23 cellular contexts compared by ENCODE assay signal in the genomic region with DNA sequence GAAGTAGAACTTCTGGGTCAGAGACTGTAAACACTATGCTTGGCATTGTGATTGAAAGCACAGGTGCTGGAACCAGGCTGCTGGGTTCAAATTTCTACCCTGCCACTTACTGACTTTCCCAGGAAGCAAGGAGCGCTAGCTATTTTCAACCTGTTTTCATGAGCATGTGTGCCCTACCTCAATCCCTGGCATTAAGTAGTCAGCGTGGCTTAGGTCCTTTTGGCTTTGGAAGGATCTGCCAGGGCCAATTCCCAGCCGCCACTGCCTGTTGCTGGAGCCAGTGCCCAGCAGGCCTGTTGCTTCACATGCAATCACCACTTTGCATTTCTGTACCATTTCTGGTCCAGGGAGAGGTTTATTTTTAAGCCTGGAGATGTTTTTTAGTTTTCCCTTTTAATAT.
DNase-seq lines count a peak whose midpoint lies in the region; ATAC-seq, FAIRE-seq and TF ChIP-seq lines count a peak whose summit lies in the region.
"Had no signal": no experiment of that assay in that cellular context is flagged by ENCODE, and none has a peak within 500 bp of the region (broad histone marks: within the 10 kb centered on the region; RNA-seq: fewer than 3 reads in every experiment).

No MANE protein-coding gene starts in this region.

- no peak overlapping the region for H4K91ac ChIP-seq in H1 (replicated peaks; ENCODE audit: insufficient read length, low read length)

- H3K9ac ChIP-seq in H1 (replicated peaks in 1 of 4; ENCODE audit: extremely low read depth in 1 of 4, low read depth in 3 of 4, low read length in 3 of 4) = no peak overlapping the region
- H3K9ac ChIP-seq: BLaER1 had no signal

- H3K9me3 Mint-ChIP-seq in HFFc6 = no peaks in the 10 kb centered on the region

- TF ChIP-seq CTCF in H1 (IDR thresholded peaks at IDR 0.05; ENCODE audit: control extremely low read depth in 1 of 3, insufficient read depth in 1 of 3, low read depth in 1 of 3, low read length in 3 of 3) (no peak), gastrocnemius medialis (IDR thresholded peaks at IDR 0.05 in 4 of 5, conservative IDR thresholded peaks at IDR 0.05 in 1 of 5) (no peak), HFFc6 (IDR thresholded peaks at IDR 0.05) (no peak), uterus (IDR thresholded peaks at IDR 0.05) (no peak)

- H3K56ac ChIP-seq in H1 (replicated peaks; ENCODE audit: insufficient read length, low read depth, low read length) = no peak overlapping the region

- no peak overlapping the region for H3K4me2 ChIP-seq in H1 (ENCODE audit: insufficient read depth in 1 of 2, low read depth in 2 of 2, low read length in 2 of 2)
- H3K4me2 ChIP-seq: BLaER1 had no signal

- 89% methylated on average over 3 of the region's 3 CpGs; no CpG with 5 or more reads in 1 of the 2 experiments for WGBS in H1 (ENCODE audit: extremely low coverage in 1 of 2, insufficient coverage in 1 of 2, insufficient read length in 1 of 2, insufficient replicate concordance in 2 of 2, low coverage in 1 of 2, low lambda C conversion rate in 2 of 2, missing lambda C conversion rate in 1 of 2), 2 experiments

- H3K27ac Mint-ChIP-seq in HFFc6 = no peak overlapping the region
- H3K27ac Mint-ChIP-seq: B cell; CD4-positive, CD25-positive, alpha-beta regulatory T cell; CD8-positive, alpha-beta T cell had no signal

- H3K4me1 ChIP-seq in H1 (replicated peaks in 1 of 4; ENCODE audit: control insufficient read depth in 3 of 4, insufficient read depth in 4 of 4, low read length in 3 of 4) = peaks cover 0 to 5% (median 0%) of the 10 kb centered on the region in 4 experiments; a peak in 1 of 7 replicates
- peaks cover 0 to 16% of the 10 kb centered on the region in 2 donors for H3K4me1 ChIP-seq in gastrocnemius medialis
- H3K4me1 ChIP-seq in uterus = no peaks in the 10 kb centered on the region
- H3K4me1 ChIP-seq: BLaER1, Caco-2 had no signal

- H4K20me1 ChIP-seq in H1 (replicated peaks in 1 of 2; ENCODE audit: control insufficient read depth in 1 of 2, insufficient read depth in 2 of 2, low read length in 2 of 2) = no peaks in the 10 kb centered on the region
- H4K20me1 ChIP-seq: BLaER1 had no signal

- no peaks in the 10 kb centered on the region for H3K23me2 ChIP-seq in H1 (ENCODE audit: low read depth, low read length)

- H2AK5ac ChIP-seq in H1 (ENCODE audit: low read depth, low read length) = no peak overlapping the region

- H3K36me3 Mint-ChIP-seq in HFFc6 (ENCODE audit: low read depth) = peaks cover 9% of the 10 kb centered on the region
- H3K36me3 Mint-ChIP-seq: CD4-positive, CD25-positive, alpha-beta regulatory T cell; CD8-positive, alpha-beta T cell had no signal

- H3K27me3 ChIP-seq in H1 (replicated peaks in 1 of 4; ENCODE audit: control insufficient read depth in 3 of 4, extremely low read depth in 1 of 4, insufficient read depth in 3 of 4, low read length in 3 of 4) = no peaks in the 10 kb centered on the region
- no peaks in the 10 kb centered on the region for H3K27me3 ChIP-seq in gastrocnemius medialis
- no peaks in the 10 kb centered on the region for H3K27me3 ChIP-seq in uterus
- H3K27me3 ChIP-seq: BLaER1 had no signal

- peaks cover 5% of the 10 kb centered on the region for H3K4me1 Mint-ChIP-seq in HFFc6 (ENCODE audit: low read depth)
- H3K4me1 Mint-ChIP-seq: B cell; CD4-positive, CD25-positive, alpha-beta regulatory T cell had no signal

- H3K79me1 ChIP-seq in H1 (ENCODE audit: low read depth, low read length) = no peaks in the 10 kb centered on the region

- FAIRE-seq in H1 (lab: Jason Lieb, UNC) = no peak
- FAIRE-seq: A204.1, GM12878 had no signal

- H3K18ac ChIP-seq in H1 (ENCODE audit: extremely low read depth, low read length) = no peak overlapping the region

- DNase-seq in G401 (ENCODE audit: low spot score) (peak; percentile 98), cerebellar cortex (ENCODE audit: low spot score) (peak; percentile 98), H1 (ENCODE audit: low read depth in 1 of 2, low spot score in 2 of 2) (no peak), gastrocnemius medialis (peak; percentile 44 to 69), HFFc6 (no peak), uterus (no peak)
- DNase-seq: Caco-2; CD4-positive, CD25-positive, alpha-beta regulatory T cell; CD8-positive, alpha-beta T cell; DMS153; DND-41; GDM1; GOT3; H7; HCEC 1CT had no signal

- no peak overlapping the region for H4K5ac ChIP-seq in H1 (ENCODE audit: insufficient read length, low read depth, low read length)

- no peak overlapping the region for H3K23ac ChIP-seq in H1 (ENCODE audit: insufficient read length)

- H3K4me3 Mint-ChIP-seq in HFFc6 = no peak overlapping the region
- H3K4me3 Mint-ChIP-seq: B cell; CD4-positive, CD25-positive, alpha-beta regulatory T cell; CD8-positive, alpha-beta T cell had no signal

- H3K14ac ChIP-seq in H1 (ENCODE audit: insufficient read length) = no peak overlapping the region

- no peak overlapping the region for H3K27ac ChIP-seq in H1 (ENCODE audit: low read depth, low read length)
- peak overlapping the region; percentile 21 to 66 (median 56) for H3K27ac ChIP-seq in gastrocnemius medialis
- no peak overlapping the region for H3K27ac ChIP-seq in uterus
- H3K27ac ChIP-seq: 22Rv1, BLaER1, C4-2B had no signal

- H2BK120ac ChIP-seq in H1 (replicated peaks; ENCODE audit: low read depth, low read length) = no peak overlapping the region

- H2AFZ ChIP-seq in H1 (ENCODE audit: low read length) = no peak overlapping the region

- no peaks in the 10 kb centered on the region for H3K36me3 ChIP-seq in H1 (ENCODE audit: control insufficient read depth in 2 of 4, insufficient read depth in 4 of 4, low read length in 3 of 4)
- H3K36me3 ChIP-seq in gastrocnemius medialis = no peaks in the 10 kb centered on the region
- H3K36me3 ChIP-seq in uterus = no peaks in the 10 kb centered on the region
- H3K36me3 ChIP-seq: BLaER1 had no signal

- TF ChIP-seq POLR2A in H1 (IDR thresholded peaks at IDR 0.05; ENCODE audit: control extremely low read depth in 1 of 2, low read depth in 2 of 2, low read length in 2 of 2) (no peak), gastrocnemius medialis (IDR thresholded peaks at IDR 0.05) (no peak), uterus (IDR thresholded peaks at IDR 0.05) (no peak)

- POLR2A ChIA-PET in H1 (lab: Charles Lee; ENCODE audit: partially characterized antibody) = no interaction called here

- H4K8ac ChIP-seq in H1 (ENCODE audit: extremely low read depth, insufficient read depth, low read length) = peak overlapping the region; percentile 14; the same call in 1 of the 2 replicates

- in situ Hi-C loops in G401 (cut with HindIII; ENCODE audit: low sequenced_read_pairs) (no loop called here), gastrocnemius medialis (cut with MboI; ENCODE audit: low sequenced_read_pairs in 4 of 4) (no loop called here)

- H3K79me2 ChIP-seq in H1 (ENCODE audit: control insufficient read depth in 1 of 2, insufficient read depth in 2 of 2, low read length in 2 of 2) = no peaks in the 10 kb centered on the region

- CTCF ChIA-PET in H1 (lab: Charles Lee; ENCODE audit: partially characterized antibody) = no interaction called here

- no peak overlapping the region for H2BK5ac ChIP-seq in H1 (ENCODE audit: low read depth, low read length)

- H3K27me3 Mint-ChIP-seq in HFFc6 (ENCODE audit: insufficient read depth) = 0 out of 2 replicates have a peak, but pooled peaks cover under 1% of the 10 kb centered on the region
- H3K27me3 Mint-ChIP-seq: B cell; CD4-positive, CD25-positive, alpha-beta regulatory T cell had no signal

- H3K4ac ChIP-seq in H1 (replicated peaks; ENCODE audit: insufficient read length, low read depth, low read length) = no peak overlapping the region

- no peak for TF ChIP-seq RAD21 in H1 (IDR thresholded peaks at IDR 0.05 in 1 of 2, conservative IDR thresholded peaks at IDR 0.05 in 1 of 2; ENCODE audit: low read depth in 2 of 2, low read length in 2 of 2)

- H2BK12ac ChIP-seq in H1 (ENCODE audit: low read depth, low read length) = no peak overlapping the region

- intact Hi-C loops in gastrocnemius medialis (cut with DNase I; ENCODE audit: low total_unique reads) (no loop called here), uterus (cut with DNase I; ENCODE audit: low total_unique reads) (no loop called here)

- H2BK20ac ChIP-seq in H1 (ENCODE audit: low read length) = no peak overlapping the region

- no peak for TF ChIP-seq EP300 in H1 (IDR thresholded peaks at IDR 0.05; ENCODE audit: borderline replicate concordance in 1 of 2, low read depth in 2 of 2, low read length in 2 of 2)

- no peak overlapping the region for H2BK15ac ChIP-seq in H1 (ENCODE audit: low read length)

- ATAC-seq in gastrocnemius medialis = peak; percentile 97 to 98
- no peak for ATAC-seq in HG02610 (IDR thresholded peaks at IDR 0.05; ENCODE audit: unreplicated experiment)
- no peak for ATAC-seq in esophagus mucosa
- ATAC-seq: CD8-positive, alpha-beta T cell; GM12878 had no signal

- H3K9me3 ChIP-seq in H1 (ENCODE audit: insufficient read depth in 2 of 2, low read depth in 1 of 2, low read length in 1 of 2) = no peaks in the 10 kb centered on the region
- H3K9me3 ChIP-seq in gastrocnemius medialis = no peaks in the 10 kb centered on the region
- no peaks in the 10 kb centered on the region for H3K9me3 ChIP-seq in uterus
- H3K9me3 ChIP-seq: BLaER1, Caco-2 had no signal

- H3K4me3 ChIP-seq in H1 (ENCODE audit: extremely low read depth in 1 of 4, insufficient read depth in 2 of 4, low read depth in 3 of 4, low read length in 4 of 4) = no peak overlapping the region
- no peak overlapping the region for H3K4me3 ChIP-seq in gastrocnemius medialis
- H3K4me3 ChIP-seq in uterus = no peak overlapping the region
- H3K4me3 ChIP-seq: BLaER1, GM12878 had no signal

TF ChIP-seq in H1, 55 proteins besides CTCF, POLR2A, EP300 and RAD21:
- TF ChIP-seq YY1 (IDR thresholded peaks at IDR 0.05; ENCODE audit: low read depth, low read length) = no peak
- no peak for TF ChIP-seq TEAD4 (IDR thresholded peaks at IDR 0.05; ENCODE audit: low read depth, low read length)
- TF ChIP-seq TCF12 (IDR thresholded peaks at IDR 0.05; ENCODE audit: low read depth, low read length) = no peak
- no peak for TF ChIP-seq FOSL1 (IDR thresholded peaks at IDR 0.05; ENCODE audit: insufficient read depth, low read depth, low read length)
- no peak for TF ChIP-seq RFX5 (IDR thresholded peaks at IDR 0.05; ENCODE audit: borderline replicate concordance, low read depth, low read length)
- no peak for TF ChIP-seq POLR2AphosphoS5 (IDR thresholded peaks at IDR 0.05; ENCODE audit: low read depth, low read length)
- TF ChIP-seq BRCA1 (IDR thresholded peaks at IDR 0.05; ENCODE audit: low read depth, low read length) = no peak
- no peak for TF ChIP-seq PHF8 (conservative IDR thresholded peaks at IDR 0.05; ENCODE audit: low read depth, low read length)
- TF ChIP-seq POU5F1 (IDR thresholded peaks at IDR 0.05; ENCODE audit: low read depth, low read length) = no peak
- no peak for TF ChIP-seq SP1 (IDR thresholded peaks at IDR 0.05; ENCODE audit: low read depth, low read length)
- TF ChIP-seq NRF1 (IDR thresholded peaks at IDR 0.05; ENCODE audit: low read depth, low read length) = no peak

Comparison
In these comparisons a context has a peak if more than half of its experiments do, and no peak if none do; other contexts are left out.
1. DNase-seq: peak in G401 (single experiment), cerebellar cortex (single experiment) and gastrocnemius medialis (2 of 2); none in H1 (0 of 2), HFFc6 (single experiment) and uterus (0 of 2).
2. H3K27ac ChIP-seq: peak in gastrocnemius medialis (4 of 4); none in H1 (single experiment) and uterus (0 of 2).
3. ATAC-seq: peak in gastrocnemius medialis (2 of 2); none in HG02610 (single experiment) and esophagus mucosa (single experiment).